ENCODE assay signal across 24 cellular contexts in genomic region chr9:122389195-122389594, GRCh38. TPM values are rescaled to one million over a fixed set of nuclear protein-coding genes. Genes with fewer than 3 reads are reported as not detected.
A peak's percentile ranks its signal among the peaks of the same experiment; 100 is the strongest.
DNase-seq lines count a peak whose midpoint lies in the region; ATAC-seq, FAIRE-seq and TF ChIP-seq lines count a peak whose summit lies in the region.
"Had no signal": no experiment of that assay in that cellular context is flagged by ENCODE, and none has a peak within 500 bp of the region (broad histone marks: within the 10 kb centered on the region; RNA-seq: fewer than 3 reads in every experiment).

No MANE protein-coding gene starts in this region.

- 96% methylated on average over 5 of the region's 5 CpGs for WGBS in sigmoid colon, 2 donors

- 0 out of 2 replicates have a peak overlapping the region, but pooled peaks have one; percentile 46 for H3K4me3 ChIP-seq in BLaER1
- H3K4me3 ChIP-seq in sigmoid colon = no peak overlapping the region
- H3K4me3 ChIP-seq: GM12878, Peyer's patch, SJCRH30 had no signal

- H3K4me1 ChIP-seq in BLaER1 (peaks cover 43% of the 10 kb centered on the region), sigmoid colon (peaks cover 0 to 47% (median 26%) of the 10 kb centered on the region in 4 donors)
- H3K4me1 ChIP-seq: Peyer's patch had no signal

- H3K27me3 ChIP-seq in BLaER1 (no peaks in the 10 kb centered on the region), sigmoid colon (no peaks in the 10 kb centered on the region)
- H3K27me3 ChIP-seq: Peyer's patch, SJCRH30 had no signal

- TF ChIP-seq CTCF in endothelial cell (IDR thresholded peaks at IDR 0.05; ENCODE audit: unreplicated experiment) = no peak
- no peak for TF ChIP-seq CTCF in sigmoid colon (IDR thresholded peaks at IDR 0.05)

- no peak for TF ChIP-seq EP300 in sigmoid colon (IDR thresholded peaks at IDR 0.05)

- no peak for ATAC-seq in HG03432 (IDR thresholded peaks at IDR 0.05; ENCODE audit: unreplicated experiment)

- no peaks in the 10 kb centered on the region for H3K9me3 ChIP-seq in BLaER1
- no peaks in the 10 kb centered on the region for H3K9me3 ChIP-seq in sigmoid colon
- H3K9me3 ChIP-seq: Peyer's patch, SJCRH30 had no signal

- peak overlapping the region; percentile 93 for H3K4me2 ChIP-seq in BLaER1

- H3K9ac ChIP-seq in BLaER1 = peak overlapping the region; percentile 59; the same call in 1 of the 2 replicates

- DNase-seq in endothelial cell (ENCODE audit: low spot score) = no peak
- no peak for DNase-seq in sigmoid colon
- no peak for DNase-seq in activated CD4-positive, CD25-positive, alpha-beta regulatory T cell treated with anti-CD3 and anti-CD28 coated beads, Interleukin-2, amount 50 U/mL, for 72 hours
- no peak for DNase-seq in frontal cortex (ENCODE audit: low spot score in 2 of 2)
- DNase-seq: CD4-positive, alpha-beta T cell; COR-L47; DMS79; H9; HFFc6; MM.1S; NCI-H1048; NCI-H1417 treated with DMSO at 0.1 percent for 48 hours; NCI-H187 treated with DMSO at 0.1 percent for 48 hours; NCI-H2107; NCI-H510A; NCI-H748 treated with DMSO at 0.1 percent for 48 hours; NK-92 treated with Interleukin-12 subunit alpha and Interleukin-12 subunit beta, amount 100 ng/mL, for 24 hours; SJCRH30 had no signal

- H4K20me1 ChIP-seq in BLaER1 = no peaks in the 10 kb centered on the region

- peaks cover 23 to 31% (median 27%) of the 10 kb centered on the region in 3 donors for H3K4me1 Mint-ChIP-seq in IgD-negative memory B cell
- H3K4me1 Mint-ChIP-seq in endothelial cell (ENCODE audit: unreplicated experiment) = peaks cover 13% of the 10 kb centered on the region

- intact Hi-C loops in sigmoid colon (cut with DNase I) = no loop called here

- H3K27ac Mint-ChIP-seq in IgD-negative memory B cell (peak overlapping the region; percentile 22 to 94 (median 58)), endothelial cell (ENCODE audit: unreplicated experiment) (peak overlapping the region; percentile 48)
- H3K27ac Mint-ChIP-seq: CD4-positive, alpha-beta T cell; H9; HFFc6 had no signal

- H3K27me3 Mint-ChIP-seq in IgD-negative memory B cell (no peaks in the 10 kb centered on the region), endothelial cell (ENCODE audit: unreplicated experiment) (peaks cover 1% of the 10 kb centered on the region)

- no peak for TF ChIP-seq POLR2A in sigmoid colon (IDR thresholded peaks at IDR 0.05)

- no peaks in the 10 kb centered on the region for H3K9me3 Mint-ChIP-seq in IgD-negative memory B cell
- no peaks in the 10 kb centered on the region for H3K9me3 Mint-ChIP-seq in endothelial cell (ENCODE audit: unreplicated experiment)
- H3K9me3 Mint-ChIP-seq: CD4-positive, alpha-beta T cell; H9; HFFc6 had no signal

- FAIRE-seq in frontal cortex (lab: Jason Lieb, UNC) = no peak
- FAIRE-seq: A204.1, GM12878 had no signal

- peak overlapping the region in 3 of 4 donors; percentile 25 to 91 (median 58) for H3K4me3 Mint-ChIP-seq in IgD-negative memory B cell
- no peak overlapping the region for H3K4me3 Mint-ChIP-seq in endothelial cell (ENCODE audit: unreplicated experiment)
- H3K4me3 Mint-ChIP-seq: CD4-positive, alpha-beta T cell; H9; HFFc6 had no signal

- H3K36me3 Mint-ChIP-seq in IgD-negative memory B cell (peaks cover 5% of the 10 kb centered on the region), endothelial cell (ENCODE audit: low read depth, unreplicated experiment) (peaks cover 3% of the 10 kb centered on the region)

- H3K36me3 ChIP-seq in BLaER1 (no peaks in the 10 kb centered on the region; the same call in 1 of the 2 replicates), sigmoid colon (peaks cover 12 to 89% (median 32%) of the 10 kb centered on the region in 4 donors)
- H3K36me3 ChIP-seq: Peyer's patch, SJCRH30 had no signal

- H3K27ac ChIP-seq in BLaER1 = peak overlapping the region; percentile 80
- peak overlapping the region in 3 of 4 donors; percentile 27 to 66 (median 52) for H3K27ac ChIP-seq in sigmoid colon
- H3K27ac ChIP-seq: SJCRH30 had no signal

RNA-seq across cellular contexts. Expression of gene PTGS1, which starts 18.4 kb away (rescaled TPM):
- polyA plus RNA-seq in IgD-negative memory B cell (17.5 TPM), sigmoid colon (10 to 100 TPM in 1 of 3 donors, 1 to 10 TPM in 2; 3.0 to 10.8 (median 4.2) TPM)
- total RNA-seq in endothelial cell (ENCODE audit: unreplicated experiment) (33.4 TPM), sigmoid colon (100 to 1,000 TPM in 2 of 4 donors, 10 to 100 TPM in 2; 72.6 to 150 (median 121) TPM), frontal cortex (0.41 TPM)

Comparison
In these comparisons a context has a peak if more than half of its experiments do, and no peak if none do; other contexts are left out.
1. RNA of gene PTGS1, which starts 18.4 kb away (total RNA-seq): 72.6 to 150 TPM in sigmoid colon and 33.4 TPM in endothelial cell (single experiment); 0.41 TPM in frontal cortex (single experiment); every median in the first group is over 10 times any median in the second.